ENCODE assay signal across 1 cellular context in the genomic region with DNA sequence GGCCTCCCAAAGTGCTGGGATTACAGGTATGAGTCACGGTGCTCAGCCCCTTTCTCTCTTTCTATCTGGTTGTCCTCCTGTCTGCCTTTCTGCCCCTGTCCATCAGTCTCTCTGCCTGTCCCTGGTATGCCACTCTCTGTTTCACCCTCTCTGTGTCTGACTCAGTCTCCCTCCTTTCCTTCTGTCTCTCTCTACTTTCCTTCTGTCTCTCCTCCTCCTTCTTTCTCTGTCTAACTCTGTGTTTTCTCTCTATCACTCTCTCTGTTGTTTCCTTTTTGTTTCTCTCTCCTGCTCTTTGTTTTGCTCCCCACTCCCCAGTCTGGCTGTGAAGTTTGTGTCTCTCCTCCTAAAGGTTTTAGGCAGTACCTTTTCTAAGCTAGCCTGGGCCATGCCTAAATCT.
TF ChIP-seq lines count a peak whose summit lies in the region.

No MANE protein-coding gene starts in this region.

TF ChIP-seq in H1, 55 proteins besides CTCF, POLR2A, EP300 and RAD21:
- no peak for TF ChIP-seq SP2 (IDR thresholded peaks at IDR 0.05; ENCODE audit: low read length)
- TF ChIP-seq BCL11A (IDR thresholded peaks at IDR 0.05; ENCODE audit: low read depth in 2 of 2, low read length in 2 of 2), result no peak
- TF ChIP-seq CBX5 (IDR thresholded peaks at IDR 0.05; ENCODE audit: low read depth, low read length), result no peak
- no peak for TF ChIP-seq GTF2F1 (IDR thresholded peaks at IDR 0.05; ENCODE audit: borderline replicate concordance, low read depth, low read length)
- TF ChIP-seq POLR2AphosphoS5 (IDR thresholded peaks at IDR 0.05; ENCODE audit: low read depth, low read length), result no peak
- no peak for TF ChIP-seq SP4 (IDR thresholded peaks at IDR 0.05; ENCODE audit: low read length)
- TF ChIP-seq SRF (IDR thresholded peaks at IDR 0.05; ENCODE audit: low read depth, low read length), result no peak
- TF ChIP-seq, protein P1, sequence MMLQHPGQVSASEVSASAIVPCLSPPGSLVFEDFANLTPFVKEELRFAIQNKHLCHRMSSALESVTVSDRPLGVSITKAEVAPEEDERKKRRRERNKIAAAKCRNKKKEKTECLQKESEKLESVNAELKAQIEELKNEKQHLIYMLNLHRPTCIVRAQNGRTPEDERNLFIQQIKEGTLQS (IDR thresholded peaks at IDR 0.05; ENCODE audit: insufficient read depth, low read depth, low read length), result no peak
- TF ChIP-seq TEAD4 (IDR thresholded peaks at IDR 0.05; ENCODE audit: low read depth, low read length), result no peak
- TF ChIP-seq RNF2 (IDR thresholded peaks at IDR 0.05; ENCODE audit: borderline replicate concordance, low read depth, low read length, missing control alignments, poor library complexity, severe bottlenecking), result no peak
- no peak for TF ChIP-seq PHF8 (conservative IDR thresholded peaks at IDR 0.05; ENCODE audit: low read depth, low read length)
- TF ChIP-seq EZH2 (IDR thresholded peaks at IDR 0.05; ENCODE audit: low read depth, low read length, severe bottlenecking), result no peak
- TF ChIP-seq TAF1 (IDR thresholded peaks at IDR 0.05; ENCODE audit: low read depth, low read length), result no peak
- TF ChIP-seq SIRT6 (IDR thresholded peaks at IDR 0.05; ENCODE audit: low read length), result no peak
- TF ChIP-seq JUN (IDR thresholded peaks at IDR 0.05; ENCODE audit: low read depth, low read length), result no peak
- no peak for TF ChIP-seq MAFK (IDR thresholded peaks at IDR 0.05; ENCODE audit: low read depth, low read length)
- TF ChIP-seq CHD2 (IDR thresholded peaks at IDR 0.05; ENCODE audit: low read length), result no peak
- TF ChIP-seq TCF12 (IDR thresholded peaks at IDR 0.05; ENCODE audit: low read depth, low read length), result no peak
- no peak for TF ChIP-seq GABPA (IDR thresholded peaks at IDR 0.05; ENCODE audit: borderline replicate concordance, insufficient read depth, low read length)
TF ChIP-seq in H1: peak in this region for 0.
